In the genomic region with DNA sequence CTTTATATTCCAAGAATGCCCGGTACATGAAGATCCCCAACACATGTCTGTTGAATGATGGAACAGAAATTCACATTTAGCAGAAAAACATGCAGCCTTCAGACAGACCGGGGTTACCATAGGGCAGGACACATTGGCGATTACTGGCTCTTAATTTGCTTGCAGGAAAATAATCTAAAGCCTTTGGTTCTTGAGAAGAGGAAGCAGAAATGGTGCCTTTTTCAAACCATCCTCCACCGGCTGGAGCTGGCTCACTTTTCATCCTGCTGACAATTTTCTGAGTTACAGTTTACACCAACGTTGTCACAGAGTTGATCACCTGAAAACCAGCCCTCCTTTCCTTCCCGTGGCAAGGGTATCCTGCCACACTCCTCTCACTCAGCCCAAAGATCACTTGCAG, we compare ENCODE assay signal across 11 cellular contexts. TPM values are rescaled to one million over a fixed set of nuclear protein-coding genes. Genes with fewer than 3 reads are reported as not detected.
DNase-seq lines count a peak whose midpoint lies in the region; ATAC-seq and TF ChIP-seq lines count a peak whose summit lies in the region.
"Had no signal": no experiment of that assay in that cellular context is flagged by ENCODE, and none has a peak within 500 bp of the region (broad histone marks: within the 10 kb centered on the region; RNA-seq: fewer than 3 reads in every experiment).

No MANE protein-coding gene starts in this region.

- H3K9me3 ChIP-seq in PC-3 (ENCODE audit: low read length), result no peaks in the 10 kb centered on the region
- H3K9me3 ChIP-seq in effector memory CD4-positive, alpha-beta T cell (ENCODE audit: control insufficient read depth, low read length), result no peaks in the 10 kb centered on the region
- no peaks in the 10 kb centered on the region for H3K9me3 ChIP-seq in smooth muscle cell (replicated peaks; ENCODE audit: low read depth)

- no peaks in the 10 kb centered on the region for H3K27me3 ChIP-seq in PC-3 (ENCODE audit: low read length)
- no peaks in the 10 kb centered on the region for H3K27me3 ChIP-seq in effector memory CD4-positive, alpha-beta T cell (replicated peaks; ENCODE audit: control insufficient read depth, insufficient read depth, low read length, poor library complexity, severe bottlenecking)
- peaks cover 80% of the 10 kb centered on the region for H3K27me3 ChIP-seq in smooth muscle cell (ENCODE audit: low read depth)
- peaks cover 0 to 31% (median 6%) of the 10 kb centered on the region in 45 donors for H3K27me3 ChIP-seq in dorsolateral prefrontal cortex

- no peak for TF ChIP-seq CTCF in PC-3 (conservative IDR thresholded peaks at IDR 0.05; ENCODE audit: low read depth, low read length)
- no peak for TF ChIP-seq CTCF in smooth muscle cell (IDR thresholded peaks at IDR 0.05; ENCODE audit: borderline replicate concordance, insufficient read depth, poor library complexity, severe bottlenecking)
- TF ChIP-seq CTCF in dorsolateral prefrontal cortex (IDR thresholded peaks at IDR 0.05 in 54 of 56, conservative IDR thresholded peaks at IDR 0.05 in 2 of 56; ENCODE audit: low read depth in 1 of 56, partially characterized antibody in 56 of 56), result no peak

- H2AFZ ChIP-seq in PC-3 (ENCODE audit: low read length) (no peak overlapping the region), smooth muscle cell (ENCODE audit: low read depth) (no peak overlapping the region)

- 59% methylated on average over 6 of the region's 6 CpGs for WGBS in smooth muscle cell (ENCODE audit: low lambda C conversion rate)

- POLR2A ChIA-PET in activated CD4-positive, alpha-beta T cell treated with anti-CD3 and anti-CD28 coated beads for 36 hours (lab: Charles Lee), result no interaction called here
- POLR2A ChIA-PET in PC-3 (lab: Charles Lee; ENCODE audit: unreplicated experiment), result no interaction called here

- ATAC-seq in activated CD4-positive, alpha-beta T cell treated with anti-CD3 and anti-CD28 coated beads for 36 hours, result no peak
- ATAC-seq in PC-3, result no peak
- ATAC-seq in HG02884 (IDR thresholded peaks at IDR 0.05; ENCODE audit: unreplicated experiment), result no peak

- CTCF ChIA-PET in activated CD4-positive, alpha-beta T cell treated with anti-CD3 and anti-CD28 coated beads for 36 hours (lab: Charles Lee), result interaction anchor here (1.8 to 2.4 kb wide), 3 partner anchors 8 to 156 kb away, joined by 6 to 10 read pairs (median 9); no protein-coding TSS in a partner anchor
- CTCF ChIA-PET in PC-3 (lab: Charles Lee), result no interaction called here

- H3K79me2 ChIP-seq in PC-3 (ENCODE audit: low read length) (no peaks in the 10 kb centered on the region), smooth muscle cell (ENCODE audit: low read depth) (no peaks in the 10 kb centered on the region)

- H3K4me1 Mint-ChIP-seq in activated CD4-positive, alpha-beta T cell treated with anti-CD3 and anti-CD28 coated beads for 36 hours, result peaks cover 40% of the 10 kb centered on the region

- H3K4me3 ChIP-seq in PC-3 (ENCODE audit: low read length), result no peak overlapping the region
- no peak overlapping the region for H3K4me3 ChIP-seq in effector memory CD4-positive, alpha-beta T cell (ENCODE audit: insufficient read depth, low read depth, low read length, poor library complexity, severe bottlenecking)
- H3K4me3 ChIP-seq in smooth muscle cell, result peak overlapping the region; percentile 76
- peak overlapping the region in 26 of 59 donors; percentile 48 to 85 (median 76) for H3K4me3 ChIP-seq in dorsolateral prefrontal cortex

- no peaks in the 10 kb centered on the region for H3K36me3 Mint-ChIP-seq in activated CD4-positive, alpha-beta T cell treated with anti-CD3 and anti-CD28 coated beads for 36 hours (ENCODE audit: low read depth)

- no peaks in the 10 kb centered on the region for H3K9me3 Mint-ChIP-seq in activated CD4-positive, alpha-beta T cell treated with anti-CD3 and anti-CD28 coated beads for 36 hours (ENCODE audit: low read depth)

- BruUV-seq in PC-3 (replicated peaks; lab: Mats Ljungman, UMichigan), result no TSS peak

- no peaks in the 10 kb centered on the region for H3K4me1 ChIP-seq in PC-3 (ENCODE audit: insufficient read depth, low read length)
- H3K4me1 ChIP-seq in effector memory CD4-positive, alpha-beta T cell (ENCODE audit: control insufficient read depth, insufficient read depth, low read length, poor library complexity, severe bottlenecking), result peaks cover 12% of the 10 kb centered on the region
- peaks cover 8% of the 10 kb centered on the region for H3K4me1 ChIP-seq in smooth muscle cell (ENCODE audit: low read depth)

- H3K9ac ChIP-seq in PC-3 (ENCODE audit: low read length), result no peak overlapping the region
- H3K9ac ChIP-seq in smooth muscle cell (ENCODE audit: low read depth), result no peak overlapping the region

- peak overlapping the region; percentile 99; the same call in 1 of the 2 replicates for H3K4me2 ChIP-seq in PC-3 (ENCODE audit: low read length)
- peak overlapping the region; percentile 99 for H3K4me2 ChIP-seq in smooth muscle cell

- no peak for DNase-seq in activated CD4-positive, alpha-beta T cell treated with anti-CD3 and anti-CD28 coated beads for 36 hours
- no peak for DNase-seq in activated CD4-positive, alpha-beta T cell treated with anti-CD3 and anti-CD28 coated beads for 4 hours
- DNase-seq in PC-3, result no peak
- DNase-seq in effector memory CD4-positive, alpha-beta T cell, result no peak
- no peak for DNase-seq in smooth muscle cell (lab: John Stamatoyannopoulos, UW; ENCODE audit: unreplicated experiment)
- DNase-seq in dorsolateral prefrontal cortex, result no peak
- no peak for DNase-seq in GOT3 (lab: John Stamatoyannopoulos, UW)
- DNase-seq: NCI-H187 treated with DMSO at 0.1 percent for 48 hours; stimulated activated CD4-positive, alpha-beta T cell treated with anti-CD3 and anti-CD28 coated beads, Interleukin-2, amount 100 ng/mL, for 24 hours; SW 1271 had no signal

- peak overlapping the region; percentile 80 for H3K27ac Mint-ChIP-seq in activated CD4-positive, alpha-beta T cell treated with anti-CD3 and anti-CD28 coated beads for 36 hours

- no peaks in the 10 kb centered on the region for H3F3A ChIP-seq in PC-3 (ENCODE audit: low read length, unreplicated experiment)
- H3F3A ChIP-seq in smooth muscle cell (ENCODE audit: low read depth), result no peaks in the 10 kb centered on the region

- intact Hi-C loops in activated CD4-positive, alpha-beta T cell treated with anti-CD3 and anti-CD28 coated beads for 36 hours (cut with DNase I, micrococcal nuclease), result loop anchor here in 1 of 2 experiments (5.0 kb wide), 1 partner anchor 280 kb away; no protein-coding TSS in a partner anchor
- intact Hi-C loops in PC-3 (cut with micrococcal nuclease), result no loop called here
- intact Hi-C loops in dorsolateral prefrontal cortex (cut with DNase I), result no loop called here

- H4K20me1 ChIP-seq in PC-3 (ENCODE audit: low read length) (no peaks in the 10 kb centered on the region), smooth muscle cell (ENCODE audit: low read depth) (no peaks in the 10 kb centered on the region)

- H3K27me3 Mint-ChIP-seq in activated CD4-positive, alpha-beta T cell treated with anti-CD3 and anti-CD28 coated beads for 36 hours, result peaks cover 11% of the 10 kb centered on the region

- no peak overlapping the region for H3K27ac ChIP-seq in PC-3 (ENCODE audit: low read length)
- peak overlapping the region; percentile 84 for H3K27ac ChIP-seq in effector memory CD4-positive, alpha-beta T cell (ENCODE audit: insufficient read depth, low read length, poor library complexity, severe bottlenecking)
- no peak overlapping the region for H3K27ac ChIP-seq in smooth muscle cell (ENCODE audit: low read depth)
- H3K27ac ChIP-seq in dorsolateral prefrontal cortex, result no peak overlapping the region

- H3K36me3 ChIP-seq in PC-3 (ENCODE audit: low read depth, low read length), result no peaks in the 10 kb centered on the region
- H3K36me3 ChIP-seq in effector memory CD4-positive, alpha-beta T cell (ENCODE audit: control insufficient read depth, insufficient read depth, low read length), result no peaks in the 10 kb centered on the region
- H3K36me3 ChIP-seq in smooth muscle cell (ENCODE audit: low read depth), result no peaks in the 10 kb centered on the region

- H3K4me3 Mint-ChIP-seq in activated CD4-positive, alpha-beta T cell treated with anti-CD3 and anti-CD28 coated beads for 36 hours, result peak overlapping the region; percentile 81

- no peaks in the 10 kb centered on the region for H3K9me2 ChIP-seq in PC-3 (replicated peaks; ENCODE audit: low read length)

RNA-seq across cellular contexts. Expression of a gene that starts 32.6 kb away (rescaled TPM):
- 100 to 1,000 TPM; 152 to 164 TPM for total RNA-seq in activated CD4-positive, alpha-beta T cell treated with anti-CD3 and anti-CD28 coated beads for 36 hours
- total RNA-seq in PC-3 (2014; rRNA removed) (124 and 139 TPM in 2 replicates), smooth muscle cell (156 and 166 TPM in 2 replicates), dorsolateral prefrontal cortex (10 to 100 TPM; 62.2 to 97.4 (median 77.0) TPM)
- 188 and 189 TPM in 2 replicates for polyA plus RNA-seq in smooth muscle cell

RNA-seq across cellular contexts. Expression of a gene that starts 54.7 kb away (rescaled TPM):
- total RNA-seq in activated CD4-positive, alpha-beta T cell treated with anti-CD3 and anti-CD28 coated beads for 36 hours, result 10 to 100 TPM; 15.9 to 16.3 TPM
- total RNA-seq in PC-3 (2014; rRNA removed) (10.9 and 14.4 TPM in 2 replicates), smooth muscle cell (99.7 and 102 TPM in 2 replicates), dorsolateral prefrontal cortex (10 to 100 TPM in 117 of 120 experiments, 1 to 10 TPM in 3; 8.9 to 34.8 (median 17.9) TPM)
- polyA plus RNA-seq in smooth muscle cell, result 130 and 138 TPM in 2 replicates
